In the genomic region with DNA sequence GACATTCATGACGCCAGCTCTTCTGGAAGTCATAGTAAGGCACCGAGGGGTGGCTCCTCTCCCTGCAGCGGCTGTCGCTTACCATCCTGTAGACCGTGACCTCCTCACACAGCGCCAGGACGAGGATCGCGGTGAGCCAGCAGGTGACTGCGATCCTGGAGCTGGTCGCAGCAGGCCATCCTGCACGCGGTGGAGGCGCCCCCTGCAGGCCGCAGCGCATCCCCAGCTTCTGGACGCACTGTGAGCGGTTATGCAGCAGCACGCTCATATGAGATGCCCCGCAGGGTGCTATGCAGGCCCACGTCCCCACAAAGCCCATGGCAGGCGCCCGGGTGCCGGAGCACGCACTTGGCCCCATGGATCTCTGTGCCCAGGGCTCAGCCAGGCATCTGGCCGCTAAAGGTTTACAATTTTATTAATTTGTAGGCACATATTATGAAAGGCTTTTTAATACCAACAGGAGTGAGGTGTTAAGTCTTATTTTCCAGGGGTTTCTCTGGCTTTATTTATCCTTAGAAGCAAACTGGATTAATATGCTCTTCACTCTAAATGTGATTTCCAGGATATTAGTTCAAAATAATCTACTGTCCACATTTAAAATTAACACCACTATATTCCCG, we compare ENCODE assay signal across 2 cellular contexts.
TF ChIP-seq lines count a peak whose summit lies in the region.

No MANE protein-coding gene starts in this region.

TF ChIP-seq in SK-N-SH treated with all-trans-retinoic acid at 6 μM for 48 hours, 23 proteins besides CTCF, POLR2A, EP300 and RAD21 (continued from another document):
- TF ChIP-seq GLIS3 (CRISPR knock-in tag; IDR thresholded peaks at IDR 0.05) (no peak), ZFP3 (CRISPR knock-in tag; IDR thresholded peaks at IDR 0.05) (no peak), ZC3H10 (CRISPR knock-in tag; IDR thresholded peaks at IDR 0.05) (no peak)
- TF ChIP-seq, protein P1, sequence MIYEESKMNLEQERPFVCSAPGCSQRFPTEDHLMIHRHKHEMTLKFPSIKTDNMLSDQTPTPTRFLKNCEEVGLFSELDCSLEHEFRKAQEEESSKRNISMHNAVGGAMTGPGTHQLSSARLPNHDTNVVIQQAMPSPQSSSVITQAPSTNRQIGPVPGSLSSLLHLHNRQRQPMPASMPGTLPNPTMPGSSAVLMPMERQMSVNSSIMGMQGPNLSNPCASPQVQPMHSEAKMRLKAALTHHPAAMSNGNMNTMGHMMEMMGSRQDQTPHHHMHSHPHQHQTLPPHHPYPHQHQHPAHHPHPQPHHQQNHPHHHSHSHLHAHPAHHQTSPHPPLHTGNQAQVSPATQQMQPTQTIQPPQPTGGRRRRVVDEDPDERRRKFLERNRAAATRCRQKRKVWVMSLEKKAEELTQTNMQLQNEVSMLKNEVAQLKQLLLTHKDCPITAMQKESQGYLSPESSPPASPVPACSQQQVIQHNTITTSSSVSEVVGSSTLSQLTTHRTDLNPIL (CRISPR knock-in tag; IDR thresholded peaks at IDR 0.05; ENCODE audit: low read depth): no peak
- TF ChIP-seq, protein P2, sequence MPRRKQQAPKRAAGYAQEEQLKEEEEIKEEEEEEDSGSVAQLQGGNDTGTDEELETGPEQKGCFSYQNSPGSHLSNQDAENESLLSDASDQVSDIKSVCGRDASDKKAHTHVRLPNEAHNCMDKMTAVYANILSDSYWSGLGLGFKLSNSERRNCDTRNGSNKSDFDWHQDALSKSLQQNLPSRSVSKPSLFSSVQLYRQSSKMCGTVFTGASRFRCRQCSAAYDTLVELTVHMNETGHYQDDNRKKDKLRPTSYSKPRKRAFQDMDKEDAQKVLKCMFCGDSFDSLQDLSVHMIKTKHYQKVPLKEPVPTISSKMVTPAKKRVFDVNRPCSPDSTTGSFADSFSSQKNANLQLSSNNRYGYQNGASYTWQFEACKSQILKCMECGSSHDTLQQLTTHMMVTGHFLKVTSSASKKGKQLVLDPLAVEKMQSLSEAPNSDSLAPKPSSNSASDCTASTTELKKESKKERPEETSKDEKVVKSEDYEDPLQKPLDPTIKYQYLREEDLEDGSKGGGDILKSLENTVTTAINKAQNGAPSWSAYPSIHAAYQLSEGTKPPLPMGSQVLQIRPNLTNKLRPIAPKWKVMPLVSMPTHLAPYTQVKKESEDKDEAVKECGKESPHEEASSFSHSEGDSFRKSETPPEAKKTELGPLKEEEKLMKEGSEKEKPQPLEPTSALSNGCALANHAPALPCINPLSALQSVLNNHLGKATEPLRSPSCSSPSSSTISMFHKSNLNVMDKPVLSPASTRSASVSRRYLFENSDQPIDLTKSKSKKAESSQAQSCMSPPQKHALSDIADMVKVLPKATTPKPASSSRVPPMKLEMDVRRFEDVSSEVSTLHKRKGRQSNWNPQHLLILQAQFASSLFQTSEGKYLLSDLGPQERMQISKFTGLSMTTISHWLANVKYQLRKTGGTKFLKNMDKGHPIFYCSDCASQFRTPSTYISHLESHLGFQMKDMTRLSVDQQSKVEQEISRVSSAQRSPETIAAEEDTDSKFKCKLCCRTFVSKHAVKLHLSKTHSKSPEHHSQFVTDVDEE (CRISPR knock-in tag; IDR thresholded peaks at IDR 0.05): no peak

TF ChIP-seq in K562, 482 proteins besides CTCF, POLR2A, EP300 and RAD21 (continued from another document):
- TF ChIP-seq, protein P3, sequence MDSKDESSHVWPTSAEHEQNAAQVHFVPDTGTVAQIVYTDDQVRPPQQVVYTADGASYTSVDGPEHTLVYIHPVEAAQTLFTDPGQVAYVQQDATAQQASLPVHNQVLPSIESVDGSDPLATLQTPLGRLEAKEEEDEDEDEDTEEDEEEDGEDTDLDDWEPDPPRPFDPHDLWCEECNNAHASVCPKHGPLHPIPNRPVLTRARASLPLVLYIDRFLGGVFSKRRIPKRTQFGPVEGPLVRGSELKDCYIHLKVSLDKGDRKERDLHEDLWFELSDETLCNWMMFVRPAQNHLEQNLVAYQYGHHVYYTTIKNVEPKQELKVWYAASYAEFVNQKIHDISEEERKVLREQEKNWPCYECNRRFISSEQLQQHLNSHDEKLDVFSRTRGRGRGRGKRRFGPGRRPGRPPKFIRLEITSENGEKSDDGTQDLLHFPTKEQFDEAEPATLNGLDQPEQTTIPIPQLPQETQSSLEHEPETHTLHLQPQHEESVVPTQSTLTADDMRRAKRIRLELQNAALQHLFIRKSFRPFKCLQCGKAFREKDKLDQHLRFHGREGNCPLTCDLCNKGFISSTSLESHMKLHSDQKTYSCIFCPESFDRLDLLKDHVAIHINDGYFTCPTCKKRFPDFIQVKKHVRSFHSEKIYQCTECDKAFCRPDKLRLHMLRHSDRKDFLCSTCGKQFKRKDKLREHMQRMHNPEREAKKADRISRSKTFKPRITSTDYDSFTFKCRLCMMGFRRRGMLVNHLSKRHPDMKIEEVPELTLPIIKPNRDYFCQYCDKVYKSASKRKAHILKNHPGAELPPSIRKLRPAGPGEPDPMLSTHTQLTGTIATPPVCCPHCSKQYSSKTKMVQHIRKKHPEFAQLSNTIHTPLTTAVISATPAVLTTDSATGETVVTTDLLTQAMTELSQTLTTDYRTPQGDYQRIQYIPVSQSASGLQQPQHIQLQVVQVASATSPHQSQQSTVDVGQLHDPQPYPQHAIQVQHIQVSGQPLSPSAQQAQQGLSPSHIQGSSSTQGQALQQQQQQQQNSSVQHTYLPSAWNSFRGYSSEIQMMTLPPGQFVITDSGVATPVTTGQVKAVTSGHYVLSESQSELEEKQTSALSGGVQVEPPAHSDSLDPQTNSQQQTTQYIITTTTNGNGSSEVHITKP (IDR thresholded peaks at IDR 0.05; ENCODE audit: partially characterized antibody): no peak
- TF ChIP-seq EZH2 (IDR thresholded peaks at IDR 0.05; ENCODE audit: borderline replicate concordance, low read depth, low read length) (no peak), TBP (optimal IDR thresholded peaks at IDR 0.05; ENCODE audit: low read depth, low read length) (no peak), JUNB (CRISPR knock-in tag; conservative IDR thresholded peaks at IDR 0.05) (no peak), SMC3 (conservative IDR thresholded peaks at IDR 0.05; ENCODE audit: insufficient read depth, low read depth, low read length) (0 out of 2 replicates have a peak, but pooled peaks have one; percentile 18), NBN (IDR thresholded peaks at IDR 0.05; ENCODE audit: low read depth) (no peak), HDAC1 (IDR thresholded peaks at IDR 0.05) (no peak), SMARCA5 (IDR thresholded peaks at IDR 0.05) (no peak), TCF3 (CRISPR knock-in tag; IDR thresholded peaks at IDR 0.05) (no peak), TAL1 (IDR thresholded peaks at IDR 0.05) (no peak), FOXJ3 (CRISPR knock-in tag; IDR thresholded peaks at IDR 0.05) (no peak), ZSCAN29 (IDR thresholded peaks at IDR 0.05) (no peak)
- TF ChIP-seq, protein P4, sequence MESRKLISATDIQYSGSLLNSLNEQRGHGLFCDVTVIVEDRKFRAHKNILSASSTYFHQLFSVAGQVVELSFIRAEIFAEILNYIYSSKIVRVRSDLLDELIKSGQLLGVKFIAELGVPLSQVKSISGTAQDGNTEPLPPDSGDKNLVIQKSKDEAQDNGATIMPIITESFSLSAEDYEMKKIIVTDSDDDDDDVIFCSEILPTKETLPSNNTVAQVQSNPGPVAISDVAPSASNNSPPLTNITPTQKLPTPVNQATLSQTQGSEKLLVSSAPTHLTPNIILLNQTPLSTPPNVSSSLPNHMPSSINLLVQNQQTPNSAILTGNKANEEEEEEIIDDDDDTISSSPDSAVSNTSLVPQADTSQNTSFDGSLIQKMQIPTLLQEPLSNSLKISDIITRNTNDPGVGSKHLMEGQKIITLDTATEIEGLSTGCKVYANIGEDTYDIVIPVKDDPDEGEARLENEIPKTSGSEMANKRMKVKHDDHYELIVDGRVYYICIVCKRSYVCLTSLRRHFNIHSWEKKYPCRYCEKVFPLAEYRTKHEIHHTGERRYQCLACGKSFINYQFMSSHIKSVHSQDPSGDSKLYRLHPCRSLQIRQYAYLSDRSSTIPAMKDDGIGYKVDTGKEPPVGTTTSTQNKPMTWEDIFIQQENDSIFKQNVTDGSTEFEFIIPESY (CRISPR knock-in tag; IDR thresholded peaks at IDR 0.05): peak; percentile 99
- TF ChIP-seq, protein P5, sequence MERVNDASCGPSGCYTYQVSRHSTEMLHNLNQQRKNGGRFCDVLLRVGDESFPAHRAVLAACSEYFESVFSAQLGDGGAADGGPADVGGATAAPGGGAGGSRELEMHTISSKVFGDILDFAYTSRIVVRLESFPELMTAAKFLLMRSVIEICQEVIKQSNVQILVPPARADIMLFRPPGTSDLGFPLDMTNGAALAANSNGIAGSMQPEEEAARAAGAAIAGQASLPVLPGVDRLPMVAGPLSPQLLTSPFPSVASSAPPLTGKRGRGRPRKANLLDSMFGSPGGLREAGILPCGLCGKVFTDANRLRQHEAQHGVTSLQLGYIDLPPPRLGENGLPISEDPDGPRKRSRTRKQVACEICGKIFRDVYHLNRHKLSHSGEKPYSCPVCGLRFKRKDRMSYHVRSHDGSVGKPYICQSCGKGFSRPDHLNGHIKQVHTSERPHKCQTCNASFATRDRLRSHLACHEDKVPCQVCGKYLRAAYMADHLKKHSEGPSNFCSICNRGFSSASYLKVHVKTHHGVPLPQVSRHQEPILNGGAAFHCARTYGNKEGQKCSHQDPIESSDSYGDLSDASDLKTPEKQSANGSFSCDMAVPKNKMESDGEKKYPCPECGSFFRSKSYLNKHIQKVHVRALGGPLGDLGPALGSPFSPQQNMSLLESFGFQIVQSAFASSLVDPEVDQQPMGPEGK (CRISPR knock-in tag; IDR thresholded peaks at IDR 0.05; ENCODE audit: borderline replicate concordance): no peak
- TF ChIP-seq, protein P6, sequence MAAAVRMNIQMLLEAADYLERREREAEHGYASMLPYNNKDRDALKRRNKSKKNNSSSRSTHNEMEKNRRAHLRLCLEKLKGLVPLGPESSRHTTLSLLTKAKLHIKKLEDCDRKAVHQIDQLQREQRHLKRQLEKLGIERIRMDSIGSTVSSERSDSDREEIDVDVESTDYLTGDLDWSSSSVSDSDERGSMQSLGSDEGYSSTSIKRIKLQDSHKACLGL (CRISPR knock-in tag; IDR thresholded peaks at IDR 0.05; ENCODE audit: borderline replicate concordance, poor library complexity, severe bottlenecking): no peak
- TF ChIP-seq, protein P7, sequence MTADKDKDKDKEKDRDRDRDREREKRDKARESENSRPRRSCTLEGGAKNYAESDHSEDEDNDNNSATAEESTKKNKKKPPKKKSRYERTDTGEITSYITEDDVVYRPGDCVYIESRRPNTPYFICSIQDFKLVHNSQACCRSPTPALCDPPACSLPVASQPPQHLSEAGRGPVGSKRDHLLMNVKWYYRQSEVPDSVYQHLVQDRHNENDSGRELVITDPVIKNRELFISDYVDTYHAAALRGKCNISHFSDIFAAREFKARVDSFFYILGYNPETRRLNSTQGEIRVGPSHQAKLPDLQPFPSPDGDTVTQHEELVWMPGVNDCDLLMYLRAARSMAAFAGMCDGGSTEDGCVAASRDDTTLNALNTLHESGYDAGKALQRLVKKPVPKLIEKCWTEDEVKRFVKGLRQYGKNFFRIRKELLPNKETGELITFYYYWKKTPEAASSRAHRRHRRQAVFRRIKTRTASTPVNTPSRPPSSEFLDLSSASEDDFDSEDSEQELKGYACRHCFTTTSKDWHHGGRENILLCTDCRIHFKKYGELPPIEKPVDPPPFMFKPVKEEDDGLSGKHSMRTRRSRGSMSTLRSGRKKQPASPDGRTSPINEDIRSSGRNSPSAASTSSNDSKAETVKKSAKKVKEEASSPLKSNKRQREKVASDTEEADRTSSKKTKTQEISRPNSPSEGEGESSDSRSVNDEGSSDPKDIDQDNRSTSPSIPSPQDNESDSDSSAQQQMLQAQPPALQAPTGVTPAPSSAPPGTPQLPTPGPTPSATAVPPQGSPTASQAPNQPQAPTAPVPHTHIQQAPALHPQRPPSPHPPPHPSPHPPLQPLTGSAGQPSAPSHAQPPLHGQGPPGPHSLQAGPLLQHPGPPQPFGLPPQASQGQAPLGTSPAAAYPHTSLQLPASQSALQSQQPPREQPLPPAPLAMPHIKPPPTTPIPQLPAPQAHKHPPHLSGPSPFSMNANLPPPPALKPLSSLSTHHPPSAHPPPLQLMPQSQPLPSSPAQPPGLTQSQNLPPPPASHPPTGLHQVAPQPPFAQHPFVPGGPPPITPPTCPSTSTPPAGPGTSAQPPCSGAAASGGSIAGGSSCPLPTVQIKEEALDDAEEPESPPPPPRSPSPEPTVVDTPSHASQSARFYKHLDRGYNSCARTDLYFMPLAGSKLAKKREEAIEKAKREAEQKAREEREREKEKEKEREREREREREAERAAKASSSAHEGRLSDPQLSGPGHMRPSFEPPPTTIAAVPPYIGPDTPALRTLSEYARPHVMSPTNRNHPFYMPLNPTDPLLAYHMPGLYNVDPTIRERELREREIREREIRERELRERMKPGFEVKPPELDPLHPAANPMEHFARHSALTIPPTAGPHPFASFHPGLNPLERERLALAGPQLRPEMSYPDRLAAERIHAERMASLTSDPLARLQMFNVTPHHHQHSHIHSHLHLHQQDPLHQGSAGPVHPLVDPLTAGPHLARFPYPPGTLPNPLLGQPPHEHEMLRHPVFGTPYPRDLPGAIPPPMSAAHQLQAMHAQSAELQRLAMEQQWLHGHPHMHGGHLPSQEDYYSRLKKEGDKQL (CRISPR knock-in tag; IDR thresholded peaks at IDR 0.05; ENCODE audit: borderline replicate concordance): no peak
- TF ChIP-seq, protein P8, sequence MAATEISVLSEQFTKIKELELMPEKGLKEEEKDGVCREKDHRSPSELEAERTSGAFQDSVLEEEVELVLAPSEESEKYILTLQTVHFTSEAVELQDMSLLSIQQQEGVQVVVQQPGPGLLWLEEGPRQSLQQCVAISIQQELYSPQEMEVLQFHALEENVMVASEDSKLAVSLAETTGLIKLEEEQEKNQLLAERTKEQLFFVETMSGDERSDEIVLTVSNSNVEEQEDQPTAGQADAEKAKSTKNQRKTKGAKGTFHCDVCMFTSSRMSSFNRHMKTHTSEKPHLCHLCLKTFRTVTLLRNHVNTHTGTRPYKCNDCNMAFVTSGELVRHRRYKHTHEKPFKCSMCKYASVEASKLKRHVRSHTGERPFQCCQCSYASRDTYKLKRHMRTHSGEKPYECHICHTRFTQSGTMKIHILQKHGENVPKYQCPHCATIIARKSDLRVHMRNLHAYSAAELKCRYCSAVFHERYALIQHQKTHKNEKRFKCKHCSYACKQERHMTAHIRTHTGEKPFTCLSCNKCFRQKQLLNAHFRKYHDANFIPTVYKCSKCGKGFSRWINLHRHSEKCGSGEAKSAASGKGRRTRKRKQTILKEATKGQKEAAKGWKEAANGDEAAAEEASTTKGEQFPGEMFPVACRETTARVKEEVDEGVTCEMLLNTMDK (IDR thresholded peaks at IDR 0.05; ENCODE audit: borderline replicate concordance, insufficient read depth, low read depth, low read length, poor library complexity, severe bottlenecking): peak; percentile 64
